ENCODE assay signal across 1 cellular context in the genomic region with DNA sequence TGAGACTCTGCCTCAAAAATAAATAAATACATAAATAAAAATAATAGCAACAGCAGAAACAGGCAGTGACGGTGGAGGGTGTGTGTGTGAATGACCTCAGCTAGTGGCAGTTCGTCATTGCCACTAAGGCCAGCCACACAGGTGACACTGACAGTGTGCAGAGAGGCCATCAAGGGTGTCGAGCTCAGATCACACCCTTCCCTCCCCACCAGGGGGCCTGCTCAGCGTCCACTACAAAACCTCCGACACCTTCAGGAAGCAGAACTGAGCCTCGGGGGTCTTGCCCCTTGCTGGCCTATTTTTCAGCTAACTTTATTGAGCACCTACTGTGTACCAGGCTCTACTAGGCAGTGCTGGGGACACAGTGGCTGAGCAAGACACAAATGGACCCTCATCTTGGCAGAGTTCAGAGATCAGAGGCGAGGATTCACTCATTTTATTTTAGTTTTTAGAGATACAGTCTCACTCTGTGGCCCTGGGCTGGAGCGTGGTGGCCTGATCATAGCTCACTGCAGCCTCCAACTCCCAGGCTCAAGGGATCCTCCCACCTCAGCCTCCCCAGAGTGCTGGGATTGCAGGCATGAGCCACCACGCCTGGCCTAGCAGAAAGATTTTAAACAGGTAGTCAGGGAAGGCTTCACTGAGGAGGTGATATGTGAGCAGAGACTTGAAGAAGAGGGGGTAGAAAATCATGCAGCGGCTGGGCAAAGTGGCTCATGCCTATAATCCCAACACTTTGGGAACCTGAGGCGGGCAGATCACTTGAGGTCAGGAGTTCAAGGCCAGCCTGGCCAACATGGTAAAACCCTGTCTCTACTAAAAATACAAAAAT.
TF ChIP-seq lines count a peak whose summit lies in the region.

No MANE protein-coding gene starts in this region.

TF ChIP-seq in HepG2, 621 proteins besides CTCF, POLR2A, EP300 and RAD21 (continued from another document and continues in another):
- TF ChIP-seq RFXAP (CRISPR knock-in tag; IDR thresholded peaks at IDR 0.05; ENCODE audit: borderline replicate concordance) (no peak), MXD4 (CRISPR knock-in tag; IDR thresholded peaks at IDR 0.05) (no peak), ZBTB8A (CRISPR knock-in tag; IDR thresholded peaks at IDR 0.05; ENCODE audit: borderline replicate concordance, low read depth) (no peak), SP4 (CRISPR knock-in tag; IDR thresholded peaks at IDR 0.05) (no peak), ARNTL (CRISPR knock-in tag; IDR thresholded peaks at IDR 0.05) (no peak), ZNF556 (CRISPR knock-in tag; IDR thresholded peaks at IDR 0.05; ENCODE audit: borderline replicate concordance) (no peak), ZSCAN12 (CRISPR knock-in tag; IDR thresholded peaks at IDR 0.05) (no peak), SPEN (CRISPR knock-in tag; IDR thresholded peaks at IDR 0.05; ENCODE audit: low read depth) (no peak), ZNF335 (CRISPR knock-in tag; IDR thresholded peaks at IDR 0.05) (0 out of 2 replicates have a peak, but pooled peaks have one; percentile 31), RNF2 (conservative IDR thresholded peaks at IDR 0.05; ENCODE audit: low read depth) (no peak), GZF1 (CRISPR knock-in tag; IDR thresholded peaks at IDR 0.05) (no peak), ZNF496 (CRISPR knock-in tag; IDR thresholded peaks at IDR 0.05; ENCODE audit: insufficient replicate concordance) (no peak), HNRNPL (IDR thresholded peaks at IDR 0.05; ENCODE audit: low read depth, low read length) (no peak), ZNF124 (CRISPR knock-in tag; IDR thresholded peaks at IDR 0.05) (no peak), TEAD2 (CRISPR knock-in tag; IDR thresholded peaks at IDR 0.05) (no peak), ZNF543 (CRISPR knock-in tag; IDR thresholded peaks at IDR 0.05) (no peak), ZNF30 (CRISPR knock-in tag; IDR thresholded peaks at IDR 0.05) (no peak), KLF15 (CRISPR knock-in tag; IDR thresholded peaks at IDR 0.05; ENCODE audit: borderline replicate concordance) (no peak), IRX3 (CRISPR knock-in tag; IDR thresholded peaks at IDR 0.05; ENCODE audit: borderline replicate concordance, low read depth) (no peak), ZNF749 (CRISPR knock-in tag; IDR thresholded peaks at IDR 0.05; ENCODE audit: borderline replicate concordance) (no peak), ZNF83 (CRISPR knock-in tag; IDR thresholded peaks at IDR 0.05; ENCODE audit: borderline replicate concordance) (no peak), THAP7 (CRISPR knock-in tag; IDR thresholded peaks at IDR 0.05) (no peak), ZNF3 (CRISPR knock-in tag; IDR thresholded peaks at IDR 0.05) (no peak), ZNF629 (CRISPR knock-in tag; conservative IDR thresholded peaks at IDR 0.05) (0 out of 2 replicates have a peak, but pooled peaks have one; percentile 24), TOPORS (CRISPR knock-in tag; IDR thresholded peaks at IDR 0.05) (no peak), KLF11 (CRISPR knock-in tag; IDR thresholded peaks at IDR 0.05) (no peak), ZNF251 (CRISPR knock-in tag; IDR thresholded peaks at IDR 0.05) (no peak), ZBTB25 (CRISPR knock-in tag; IDR thresholded peaks at IDR 0.05) (no peak), ZFP1 (CRISPR knock-in tag; IDR thresholded peaks at IDR 0.05) (no peak), ZNF329 (CRISPR knock-in tag; IDR thresholded peaks at IDR 0.05; ENCODE audit: low read depth) (no peak), JUN (CRISPR knock-in tag; IDR thresholded peaks at IDR 0.05) (no peak), SMARCE1 (IDR thresholded peaks at IDR 0.05; ENCODE audit: borderline replicate concordance) (no peak), ZNF367 (CRISPR knock-in tag; IDR thresholded peaks at IDR 0.05; ENCODE audit: borderline replicate concordance) (no peak), MBD4 (IDR thresholded peaks at IDR 0.05; ENCODE audit: borderline replicate concordance, low read length) (no peak), CBX2 (IDR thresholded peaks at IDR 0.05; ENCODE audit: low read depth, low read length) (no peak), CBX2 (CRISPR knock-in tag; IDR thresholded peaks at IDR 0.05; ENCODE audit: low read depth) (no peak), ZIK1 (CRISPR knock-in tag; IDR thresholded peaks at IDR 0.05; ENCODE audit: borderline replicate concordance, low read depth) (no peak), ZBTB21 (CRISPR knock-in tag; IDR thresholded peaks at IDR 0.05) (peak; percentile 75; the same call in 1 of the 2 replicates), GABPA (IDR thresholded peaks at IDR 0.05; ENCODE audit: low read depth, low read length) (no peak), GABPA (CRISPR knock-in tag; IDR thresholded peaks at IDR 0.05; ENCODE audit: low read depth) (no peak), TCF7L2 (IDR thresholded peaks at IDR 0.05; ENCODE audit: low read depth, low read length) (no peak), MEIS2 (CRISPR knock-in tag; IDR thresholded peaks at IDR 0.05) (no peak), ZBTB38 (CRISPR knock-in tag; IDR thresholded peaks at IDR 0.05) (no peak), TAF15 (IDR thresholded peaks at IDR 0.05; ENCODE audit: low read depth, low read length, poor library complexity, severe bottlenecking) (no peak), MTF2 (CRISPR knock-in tag; IDR thresholded peaks at IDR 0.05; ENCODE audit: borderline replicate concordance) (no peak), ZNF660 (CRISPR knock-in tag; IDR thresholded peaks at IDR 0.05; ENCODE audit: borderline replicate concordance, low read depth) (no peak), ZNF17 (CRISPR knock-in tag; IDR thresholded peaks at IDR 0.05) (no peak), ZNF20 (CRISPR knock-in tag; IDR thresholded peaks at IDR 0.05) (no peak), ZNF34 (CRISPR knock-in tag; IDR thresholded peaks at IDR 0.05; ENCODE audit: borderline replicate concordance) (no peak), MBNL3 (CRISPR knock-in tag; conservative IDR thresholded peaks at IDR 0.05) (no peak), NFATC3 (CRISPR knock-in tag; IDR thresholded peaks at IDR 0.05) (no peak), JDP2 (CRISPR knock-in tag; IDR thresholded peaks at IDR 0.05; ENCODE audit: borderline replicate concordance) (no peak), MED13 (CRISPR knock-in tag; IDR thresholded peaks at IDR 0.05) (no peak), ZNF598 (CRISPR knock-in tag; IDR thresholded peaks at IDR 0.05; ENCODE audit: borderline replicate concordance) (no peak), BCL6 (CRISPR knock-in tag; IDR thresholded peaks at IDR 0.05) (peak; percentile 33; the same call in 1 of the 2 replicates), PHF8 (CRISPR knock-in tag; IDR thresholded peaks at IDR 0.05) (no peak), ZNF841 (CRISPR knock-in tag; IDR thresholded peaks at IDR 0.05; ENCODE audit: borderline replicate concordance) (no peak), FOXC1 (CRISPR knock-in tag; IDR thresholded peaks at IDR 0.05; ENCODE audit: borderline replicate concordance) (no peak)
- TF ChIP-seq, protein P1, sequence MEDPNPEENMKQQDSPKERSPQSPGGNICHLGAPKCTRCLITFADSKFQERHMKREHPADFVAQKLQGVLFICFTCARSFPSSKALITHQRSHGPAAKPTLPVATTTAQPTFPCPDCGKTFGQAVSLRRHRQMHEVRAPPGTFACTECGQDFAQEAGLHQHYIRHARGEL (CRISPR knock-in tag; IDR thresholded peaks at IDR 0.05): no peak
- TF ChIP-seq, protein P2, sequence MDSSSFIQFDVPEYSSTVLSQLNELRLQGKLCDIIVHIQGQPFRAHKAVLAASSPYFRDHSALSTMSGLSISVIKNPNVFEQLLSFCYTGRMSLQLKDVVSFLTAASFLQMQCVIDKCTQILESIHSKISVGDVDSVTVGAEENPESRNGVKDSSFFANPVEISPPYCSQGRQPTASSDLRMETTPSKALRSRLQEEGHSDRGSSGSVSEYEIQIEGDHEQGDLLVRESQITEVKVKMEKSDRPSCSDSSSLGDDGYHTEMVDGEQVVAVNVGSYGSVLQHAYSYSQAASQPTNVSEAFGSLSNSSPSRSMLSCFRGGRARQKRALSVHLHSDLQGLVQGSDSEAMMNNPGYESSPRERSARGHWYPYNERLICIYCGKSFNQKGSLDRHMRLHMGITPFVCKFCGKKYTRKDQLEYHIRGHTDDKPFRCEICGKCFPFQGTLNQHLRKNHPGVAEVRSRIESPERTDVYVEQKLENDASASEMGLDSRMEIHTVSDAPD (CRISPR knock-in tag; IDR thresholded peaks at IDR 0.05): no peak
- TF ChIP-seq, protein P3, sequence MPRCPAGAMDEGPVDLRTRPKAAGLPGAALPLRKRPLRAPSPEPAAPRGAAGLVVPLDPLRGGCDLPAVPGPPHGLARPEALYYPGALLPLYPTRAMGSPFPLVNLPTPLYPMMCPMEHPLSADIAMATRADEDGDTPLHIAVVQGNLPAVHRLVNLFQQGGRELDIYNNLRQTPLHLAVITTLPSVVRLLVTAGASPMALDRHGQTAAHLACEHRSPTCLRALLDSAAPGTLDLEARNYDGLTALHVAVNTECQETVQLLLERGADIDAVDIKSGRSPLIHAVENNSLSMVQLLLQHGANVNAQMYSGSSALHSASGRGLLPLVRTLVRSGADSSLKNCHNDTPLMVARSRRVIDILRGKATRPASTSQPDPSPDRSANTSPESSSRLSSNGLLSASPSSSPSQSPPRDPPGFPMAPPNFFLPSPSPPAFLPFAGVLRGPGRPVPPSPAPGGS (CRISPR knock-in tag; IDR thresholded peaks at IDR 0.05): no peak
- TF ChIP-seq, protein P4, sequence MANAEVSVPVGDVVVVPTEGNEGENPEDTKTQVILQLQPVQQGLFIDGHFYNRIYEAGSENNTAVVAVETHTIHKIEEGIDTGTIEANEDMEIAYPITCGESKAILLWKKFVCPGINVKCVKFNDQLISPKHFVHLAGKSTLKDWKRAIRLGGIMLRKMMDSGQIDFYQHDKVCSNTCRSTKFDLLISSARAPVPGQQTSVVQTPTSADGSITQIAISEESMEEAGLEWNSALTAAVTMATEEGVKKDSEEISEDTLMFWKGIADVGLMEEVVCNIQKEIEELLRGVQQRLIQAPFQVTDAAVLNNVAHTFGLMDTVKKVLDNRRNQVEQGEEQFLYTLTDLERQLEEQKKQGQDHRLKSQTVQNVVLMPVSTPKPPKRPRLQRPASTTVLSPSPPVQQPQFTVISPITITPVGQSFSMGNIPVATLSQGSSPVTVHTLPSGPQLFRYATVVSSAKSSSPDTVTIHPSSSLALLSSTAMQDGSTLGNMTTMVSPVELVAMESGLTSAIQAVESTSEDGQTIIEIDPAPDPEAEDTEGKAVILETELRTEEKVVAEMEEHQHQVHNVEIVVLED (CRISPR knock-in tag; IDR thresholded peaks at IDR 0.05; ENCODE audit: borderline replicate concordance): 0 out of 2 replicates have a peak, but pooled peaks have one; percentile 4
- TF ChIP-seq, protein P5, sequence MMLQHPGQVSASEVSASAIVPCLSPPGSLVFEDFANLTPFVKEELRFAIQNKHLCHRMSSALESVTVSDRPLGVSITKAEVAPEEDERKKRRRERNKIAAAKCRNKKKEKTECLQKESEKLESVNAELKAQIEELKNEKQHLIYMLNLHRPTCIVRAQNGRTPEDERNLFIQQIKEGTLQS (CRISPR knock-in tag; IDR thresholded peaks at IDR 0.05): no peak
- TF ChIP-seq, protein P6, sequence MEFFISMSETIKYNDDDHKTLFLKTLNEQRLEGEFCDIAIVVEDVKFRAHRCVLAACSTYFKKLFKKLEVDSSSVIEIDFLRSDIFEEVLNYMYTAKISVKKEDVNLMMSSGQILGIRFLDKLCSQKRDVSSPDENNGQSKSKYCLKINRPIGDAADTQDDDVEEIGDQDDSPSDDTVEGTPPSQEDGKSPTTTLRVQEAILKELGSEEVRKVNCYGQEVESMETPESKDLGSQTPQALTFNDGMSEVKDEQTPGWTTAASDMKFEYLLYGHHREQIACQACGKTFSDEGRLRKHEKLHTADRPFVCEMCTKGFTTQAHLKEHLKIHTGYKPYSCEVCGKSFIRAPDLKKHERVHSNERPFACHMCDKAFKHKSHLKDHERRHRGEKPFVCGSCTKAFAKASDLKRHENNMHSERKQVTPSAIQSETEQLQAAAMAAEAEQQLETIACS (CRISPR knock-in tag; IDR thresholded peaks at IDR 0.05): no peak
- TF ChIP-seq, protein P7, sequence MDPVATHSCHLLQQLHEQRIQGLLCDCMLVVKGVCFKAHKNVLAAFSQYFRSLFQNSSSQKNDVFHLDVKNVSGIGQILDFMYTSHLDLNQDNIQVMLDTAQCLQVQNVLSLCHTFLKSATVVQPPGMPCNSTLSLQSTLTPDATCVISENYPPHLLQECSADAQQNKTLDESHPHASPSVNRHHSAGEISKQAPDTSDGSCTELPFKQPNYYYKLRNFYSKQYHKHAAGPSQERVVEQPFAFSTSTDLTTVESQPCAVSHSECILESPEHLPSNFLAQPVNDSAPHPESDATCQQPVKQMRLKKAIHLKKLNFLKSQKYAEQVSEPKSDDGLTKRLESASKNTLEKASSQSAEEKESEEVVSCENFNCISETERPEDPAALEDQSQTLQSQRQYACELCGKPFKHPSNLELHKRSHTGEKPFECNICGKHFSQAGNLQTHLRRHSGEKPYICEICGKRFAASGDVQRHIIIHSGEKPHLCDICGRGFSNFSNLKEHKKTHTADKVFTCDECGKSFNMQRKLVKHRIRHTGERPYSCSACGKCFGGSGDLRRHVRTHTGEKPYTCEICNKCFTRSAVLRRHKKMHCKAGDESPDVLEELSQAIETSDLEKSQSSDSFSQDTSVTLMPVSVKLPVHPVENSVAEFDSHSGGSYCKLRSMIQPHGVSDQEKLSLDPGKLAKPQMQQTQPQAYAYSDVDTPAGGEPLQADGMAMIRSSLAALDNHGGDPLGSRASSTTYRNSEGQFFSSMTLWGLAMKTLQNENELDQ (CRISPR knock-in tag; IDR thresholded peaks at IDR 0.05; ENCODE audit: borderline replicate concordance): no peak
- TF ChIP-seq, protein P8, sequence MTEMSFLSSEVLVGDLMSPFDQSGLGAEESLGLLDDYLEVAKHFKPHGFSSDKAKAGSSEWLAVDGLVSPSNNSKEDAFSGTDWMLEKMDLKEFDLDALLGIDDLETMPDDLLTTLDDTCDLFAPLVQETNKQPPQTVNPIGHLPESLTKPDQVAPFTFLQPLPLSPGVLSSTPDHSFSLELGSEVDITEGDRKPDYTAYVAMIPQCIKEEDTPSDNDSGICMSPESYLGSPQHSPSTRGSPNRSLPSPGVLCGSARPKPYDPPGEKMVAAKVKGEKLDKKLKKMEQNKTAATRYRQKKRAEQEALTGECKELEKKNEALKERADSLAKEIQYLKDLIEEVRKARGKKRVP (CRISPR knock-in tag; IDR thresholded peaks at IDR 0.05): no peak
